ENCODE assay signal across 6 cellular contexts in genomic region chr17:29593546-29594440, GRCh38. TPM values are rescaled to one million over a fixed set of nuclear protein-coding genes. Genes with fewer than 3 reads are reported as not detected.
DNase-seq lines count a peak whose midpoint lies in the region; ATAC-seq, FAIRE-seq and TF ChIP-seq lines count a peak whose summit lies in the region.

No MANE protein-coding gene starts in this region.

- TF ChIP-seq EP300 in K562 (IDR thresholded peaks at IDR 0.05; ENCODE audit: low read length), result no peak

- peak overlapping the region; percentile 83 for H2AFZ ChIP-seq in K562 (ENCODE audit: low read depth, low read length)

- BruUV-seq in K562 (replicated peaks; lab: Mats Ljungman, UMichigan), result TSS peak; percentile 30

- in situ Hi-C loops in K562 (cut with MboI), result no loop called here

- TF ChIP-seq CTCF in K562 (IDR thresholded peaks at IDR 0.05 in 2 of 3, conservative IDR thresholded peaks at IDR 0.05 in 1 of 3; ENCODE audit: insufficient read depth in 2 of 3, low read depth in 1 of 3, low read length in 3 of 3) (peak; percentile 49 to 60 (median 57)), natural killer cell (IDR thresholded peaks at IDR 0.05) (no peak)

- 1% methylated on average over 41 of the region's 71 CpGs for WGBS in K562 (ENCODE audit: insufficient coverage, low coverage, missing lambda C conversion rate)

- H3K36me3 Mint-ChIP-seq in natural killer cell, result no peaks in the 10 kb centered on the region

- no peaks in the 10 kb centered on the region for H3K36me3 ChIP-seq in K562 (ENCODE audit: control insufficient read depth, insufficient read depth, low read length)

- DNase-seq in CD1c-positive myeloid dendritic cell (ENCODE audit: extremely low spot score) (peak; percentile 28), LHCN-M2 (ENCODE audit: low read depth) (peak; percentile 18), K562 (ENCODE audit: extremely low read depth in 1 of 4, low spot score in 3 of 4) (peak; percentile 46 to 61 (median 50)), natural killer cell (no peak), epidermal melanocyte (ENCODE audit: insufficient read length, low spot score) (no peak), DMS114 treated with DMSO at 0.1 percent for 48 hours (lab: John Stamatoyannopoulos, UW; ENCODE audit: unreplicated experiment) (no peak)

- peak in 1 of 2 experiments; percentile 57; a peak in 2 of 4 replicates for TF ChIP-seq RAD21 in K562 (CRISPR knock-in tag; conservative IDR thresholded peaks at IDR 0.05 in 1 of 2, IDR thresholded peaks at IDR 0.05 in 1 of 2)

- no peaks in the 10 kb centered on the region for H3K27me3 ChIP-seq in K562 (ENCODE audit: control insufficient read depth in 2 of 2, insufficient read depth in 2 of 2, low read length in 2 of 2)

- ATAC-seq in K562 (peak; percentile 21; the same call in 2 of the 3 replicates), natural killer cell (no peak)

- TF ChIP-seq POLR2A in K562 (conservative IDR thresholded peaks at IDR 0.05), result no peak

- peak overlapping the region; percentile 63 for H3K4me3 ChIP-seq in K562

- H3K4me1 Mint-ChIP-seq in natural killer cell, result peaks cover 9 to 44% of the 10 kb centered on the region in 2 donors

- H3K27ac Mint-ChIP-seq in natural killer cell, result no peak overlapping the region

- H3K4me1 ChIP-seq in K562 (replicated peaks in 1 of 2; ENCODE audit: control insufficient read depth in 2 of 2, insufficient read depth in 2 of 2, low read length in 2 of 2), result peaks cover 38 to 81% of the 10 kb centered on the region in 2 experiments

- peak overlapping the region; percentile 68 for H3K4me3 Mint-ChIP-seq in natural killer cell

- intact Hi-C loops in K562 (cut with micrococcal nuclease) (loop anchor here (2.0 to 5.0 kb wide), 2 partner anchors 201 to 223 kb away; partner anchors contain the start of gene TAOK1), natural killer cell (cut with micrococcal nuclease) (no loop called here)

- peaks cover under 1 to 1% of the 10 kb centered on the region in 2 donors for H3K27me3 Mint-ChIP-seq in natural killer cell (ENCODE audit: low read depth in 2 of 2)

- H3K79me2 ChIP-seq in K562 (ENCODE audit: control insufficient read depth, insufficient read depth, low read length), result peaks cover 8% of the 10 kb centered on the region

- H3K27ac ChIP-seq in K562 (ENCODE audit: extremely low read depth, low read depth, low read length), result peak overlapping the region; percentile 47; the same call in 1 of the 3 replicates

- POLR2A ChIA-PET in K562 (lab: Yijun Ruan, JAX), result interaction anchor here (0.6 to 1.0 kb wide), 2 partner anchors 65 to 632 kb away, joined by 4 read pairs; no protein-coding TSS in a partner anchor

- no peaks in the 10 kb centered on the region for H3K9me3 Mint-ChIP-seq in natural killer cell

- H4K20me1 ChIP-seq in K562 (replicated peaks; ENCODE audit: control insufficient read depth, insufficient read depth, low read length), result peaks cover 12% of the 10 kb centered on the region

- peak; percentile 54 for FAIRE-seq in K562 (lab: Jason Lieb, UNC)

- H3K9ac ChIP-seq in K562 (ENCODE audit: insufficient read depth in 1 of 2, low read depth in 2 of 2, low read length in 2 of 2), result peak overlapping the region; percentile 32 to 91; a peak in 3 of 4 replicates

- peaks cover 4% of the 10 kb centered on the region for H3K9me1 ChIP-seq in K562 (ENCODE audit: control insufficient read depth, insufficient read depth, low read length)

- CTCF ChIA-PET in K562 (lab: Yijun Ruan, JAX; ENCODE audit: low intra/inter-chr PET ratio), result no interaction called here

- H3K4me2 ChIP-seq in K562 (ENCODE audit: insufficient read depth, low read length), result peak overlapping the region; percentile 77

- no peaks in the 10 kb centered on the region for H3K9me3 ChIP-seq in K562 (replicated peaks; ENCODE audit: control insufficient read depth, insufficient read depth, low read depth, low read length)

RNA-seq across cellular contexts. Expression of gene ANKRD13B, which starts 0.9 kb away (rescaled TPM):
- 7.8 and 16.2 TPM in 2 replicates for total RNA-seq in LHCN-M2 (2014; rRNA removed)
- 4.0 TPM for polyA plus RNA-seq in LHCN-M2 (2012)
- total RNA-seq in K562 (2011; cell fraction: chromatin; rRNA removed; ENCODE audit: low replicate concordance), result 17.2 and 53.9 TPM in 2 replicates
- total RNA-seq in K562 (2011; cell fraction: nucleolus; rRNA removed), result 37.9 and 41.4 TPM in 2 replicates
- 20.8 and 22.1 TPM in 2 replicates for total RNA-seq in K562 (2011; cell fraction: nucleoplasm; rRNA removed)
- total RNA-seq in K562 (2014; rRNA removed), result 15.8 and 17.1 TPM in 2 replicates
- 2.5 and 3.5 TPM in 2 replicates for total RNA-seq in K562 (2014; rRNA removed; fragmentation: Illumina TruSeq; extraction: Trizol)
- 4.3 and 5.0 TPM in 2 replicates for total RNA-seq in K562 (2015; rRNA removed; fragmentation: Illumina TruSeq; extraction: Trizol)
- 22.3 and 28.1 TPM in 2 replicates for total RNA-seq in K562 (2021)
- 4.6 and 6.5 TPM in 2 replicates for polyA plus RNA-seq in K562 (2011; rRNA removed)
- polyA plus RNA-seq in K562 (2011; cell fraction: cytosol; rRNA removed), result 3.9 and 14.6 TPM in 2 replicates
- 28.4 and 73.6 TPM in 2 replicates for polyA plus RNA-seq in K562 (2011; cell fraction: nucleus; rRNA removed)
- 9.4 and 11.3 TPM in 2 replicates for polyA plus RNA-seq in K562 (2012)
- polyA plus RNA-seq in K562 (2014; fragmentation: Illumina TruSeq; extraction: Trizol), result 10.3 and 11.7 TPM in 2 replicates
- under 1 TPM; 0.15 to 0.59 TPM for polyA plus RNA-seq in K562 (2014; fragmentation: Nextera tagmentation; extraction: Ambion mirVana)
- 14.2 and 15.6 TPM in 2 replicates for polyA plus RNA-seq in K562 (2014; rRNA removed)
- 2.5 and 3.7 TPM in 2 replicates for polyA minus RNA-seq in K562 (2011; rRNA and poly(A)+ RNA removed)
- polyA minus RNA-seq in K562 (2011; cell fraction: cytosol; rRNA and poly(A)+ RNA removed), result 8.7 and 9.4 TPM in 2 replicates
- 11.3 and 11.8 TPM in 2 replicates for polyA minus RNA-seq in K562 (2011; cell fraction: nucleus; rRNA and poly(A)+ RNA removed)
- total RNA-seq in natural killer cell, result 1 to 10 TPM; 2.3 to 6.6 (median 4.0) TPM

RNA-seq across cellular contexts. Expression of gene GIT1, which starts 4.3 kb away (rescaled TPM):
- total RNA-seq in LHCN-M2 (2014; rRNA removed) (32.5 and 36.0 TPM in 2 replicates), K562 (2014; rRNA removed) (22.6 and 27.5 TPM in 2 replicates), K562 (2014; rRNA removed; fragmentation: Illumina TruSeq; extraction: Trizol) (7.2 and 11.4 TPM in 2 replicates), K562 (2015; rRNA removed; fragmentation: Illumina TruSeq; extraction: Trizol) (17.1 and 17.3 TPM in 2 replicates), K562 (2021) (31.3 and 35.3 TPM in 2 replicates), natural killer cell (10 to 100 TPM; 39.4 to 61.4 (median 54.6) TPM)
- polyA plus RNA-seq in LHCN-M2 (2012), result 25.1 TPM
- total RNA-seq in K562 (2011; cell fraction: chromatin; rRNA removed; ENCODE audit: low replicate concordance), result 26.1 and 92.6 TPM in 2 replicates
- total RNA-seq in K562 (2011; cell fraction: nucleolus; rRNA removed), result 53.0 and 61.9 TPM in 2 replicates
- total RNA-seq in K562 (2011; cell fraction: nucleoplasm; rRNA removed), result 24.8 and 33.5 TPM in 2 replicates
- polyA plus RNA-seq in K562 (2011; rRNA removed) (15.9 and 16.5 TPM in 2 replicates), K562 (2014; fragmentation: Illumina TruSeq; extraction: Trizol) (29.9 and 31.2 TPM in 2 replicates), K562 (2014; fragmentation: Nextera tagmentation; extraction: Ambion mirVana) (under 1 TPM; 0.35 to 0.38 TPM), K562 (2014; rRNA removed) (21.4 and 21.6 TPM in 2 replicates)
- polyA plus RNA-seq in K562 (2011; cell fraction: cytosol; rRNA removed), result 12.4 and 42.3 TPM in 2 replicates
- 30.8 and 82.9 TPM in 2 replicates for polyA plus RNA-seq in K562 (2011; cell fraction: nucleus; rRNA removed)
- 22.2 and 29.8 TPM in 2 replicates for polyA plus RNA-seq in K562 (2012)
- 7.8 and 14.8 TPM in 2 replicates for polyA minus RNA-seq in K562 (2011; rRNA and poly(A)+ RNA removed)
- polyA minus RNA-seq in K562 (2011; cell fraction: cytosol; rRNA and poly(A)+ RNA removed), result 22.0 and 24.6 TPM in 2 replicates
- polyA minus RNA-seq in K562 (2011; cell fraction: nucleus; rRNA and poly(A)+ RNA removed), result 21.4 and 31.9 TPM in 2 replicates

RNA-seq across cellular contexts. Expression of gene TP53I13, which starts 25.3 kb away (rescaled TPM):
- 61.2 and 67.8 TPM in 2 replicates for total RNA-seq in LHCN-M2 (2014; rRNA removed)
- polyA plus RNA-seq in LHCN-M2 (2012), result 32.9 TPM
- 13.5 and 50.0 TPM in 2 replicates for total RNA-seq in K562 (2011; cell fraction: chromatin; rRNA removed; ENCODE audit: low replicate concordance)
- 63.0 and 73.5 TPM in 2 replicates for total RNA-seq in K562 (2011; cell fraction: nucleolus; rRNA removed)
- 36.1 and 46.0 TPM in 2 replicates for total RNA-seq in K562 (2011; cell fraction: nucleoplasm; rRNA removed)
- 25.2 and 27.6 TPM in 2 replicates for total RNA-seq in K562 (2014; rRNA removed)
- total RNA-seq in K562 (2014; rRNA removed; fragmentation: Illumina TruSeq; extraction: Trizol), result 1.8 and 3.3 TPM in 2 replicates
- total RNA-seq in K562 (2015; rRNA removed; fragmentation: Illumina TruSeq; extraction: Trizol), result 13.0 and 13.9 TPM in 2 replicates
- 24.5 and 28.3 TPM in 2 replicates for total RNA-seq in K562 (2021)
- polyA plus RNA-seq in K562 (2011; rRNA removed), result 9.1 and 10.3 TPM in 2 replicates
- 9.9 and 48.3 TPM in 2 replicates for polyA plus RNA-seq in K562 (2011; cell fraction: cytosol; rRNA removed)
- 48.7 and 101 TPM in 2 replicates for polyA plus RNA-seq in K562 (2011; cell fraction: nucleus; rRNA removed)
- 16.9 and 38.4 TPM in 2 replicates for polyA plus RNA-seq in K562 (2012)
- polyA plus RNA-seq in K562 (2014; fragmentation: Illumina TruSeq; extraction: Trizol), result 4.7 and 13.5 TPM in 2 replicates
- under 1 TPM; 0.08 to 0.13 TPM for polyA plus RNA-seq in K562 (2014; fragmentation: Nextera tagmentation; extraction: Ambion mirVana)
- polyA plus RNA-seq in K562 (2014; rRNA removed), result 23.8 and 27.2 TPM in 2 replicates
- polyA minus RNA-seq in K562 (2011; rRNA and poly(A)+ RNA removed), result 1.5 and 4.3 TPM in 2 replicates
- 16.0 and 22.0 TPM in 2 replicates for polyA minus RNA-seq in K562 (2011; cell fraction: cytosol; rRNA and poly(A)+ RNA removed)
- 17.6 and 17.8 TPM in 2 replicates for polyA minus RNA-seq in K562 (2011; cell fraction: nucleus; rRNA and poly(A)+ RNA removed)
- total RNA-seq in natural killer cell, result 100 to 1,000 TPM; 122 to 148 (median 148) TPM

RNA-seq across cellular contexts. Expression of gene ABHD15, which starts 27.0 kb away (rescaled TPM):
- total RNA-seq in LHCN-M2 (2014; rRNA removed) (8.4 and 8.5 TPM in 2 replicates), K562 (2014; rRNA removed) (2.4 and 3.1 TPM in 2 replicates), K562 (2014; rRNA removed; fragmentation: Illumina TruSeq; extraction: Trizol) (2.0 and 2.2 TPM in 2 replicates), K562 (2015; rRNA removed; fragmentation: Illumina TruSeq; extraction: Trizol) (3.8 and 4.2 TPM in 2 replicates), K562 (2021) (4.0 and 4.2 TPM in 2 replicates), natural killer cell (10 to 100 TPM; 31.7 to 33.8 (median 33.1) TPM)
- polyA plus RNA-seq in LHCN-M2 (2012), result 3.2 TPM
- total RNA-seq in K562 (2011; cell fraction: chromatin; rRNA removed; ENCODE audit: low replicate concordance), result 4.0 and 8.2 TPM in 2 replicates
- total RNA-seq in K562 (2011; cell fraction: nucleolus; rRNA removed), result 6.7 and 7.8 TPM in 2 replicates
- total RNA-seq in K562 (2011; cell fraction: nucleoplasm; rRNA removed), result 4.4 and 5.1 TPM in 2 replicates
- polyA plus RNA-seq in K562 (2011; rRNA removed) (0.85 and 1.8 TPM in 2 replicates), K562 (2014; fragmentation: Illumina TruSeq; extraction: Trizol) (2.4 and 2.5 TPM in 2 replicates), K562 (2014; fragmentation: Nextera tagmentation; extraction: Ambion mirVana) (under 1 TPM; 0.85 to 0.97 TPM), K562 (2014; rRNA removed) (2.1 and 2.9 TPM in 2 replicates)
- polyA plus RNA-seq in K562 (2011; cell fraction: cytosol; rRNA removed), result 0.83 and 3.0 TPM in 2 replicates
- 1.4 and 2.9 TPM in 2 replicates for polyA plus RNA-seq in K562 (2011; cell fraction: nucleus; rRNA removed)
- 3.2 and 5.4 TPM in 2 replicates for polyA plus RNA-seq in K562 (2012)
- 1.6 and 3.6 TPM in 2 replicates for polyA minus RNA-seq in K562 (2011; rRNA and poly(A)+ RNA removed)
- polyA minus RNA-seq in K562 (2011; cell fraction: cytosol; rRNA and poly(A)+ RNA removed), result 1.5 and 2.9 TPM in 2 replicates
- polyA minus RNA-seq in K562 (2011; cell fraction: nucleus; rRNA and poly(A)+ RNA removed), result 1.7 and 2.8 TPM in 2 replicates

RNA-seq across cellular contexts. Expression of gene CORO6, which starts 28.9 kb away (rescaled TPM):
- total RNA-seq in LHCN-M2 (2014; rRNA removed) (22.1 and 41.6 TPM in 2 replicates), K562 (2014; rRNA removed) (2.8 and 2.9 TPM in 2 replicates), K562 (2014; rRNA removed; fragmentation: Illumina TruSeq; extraction: Trizol) (0.47 and 0.64 TPM in 2 replicates), K562 (2015; rRNA removed; fragmentation: Illumina TruSeq; extraction: Trizol) (1.7 and 2.5 TPM in 2 replicates), K562 (2021) (4.4 TPM in 2 replicates), natural killer cell (10 to 100 TPM in 1 of 3 donors, 1 to 10 TPM in 2; 2.4 to 18.7 (median 3.9) TPM)
- 19.9 TPM for polyA plus RNA-seq in LHCN-M2 (2012)
- 15.2 and 53.0 TPM in 2 replicates for total RNA-seq in K562 (2011; cell fraction: chromatin; rRNA removed; ENCODE audit: low replicate concordance)
- 19.7 and 21.4 TPM in 2 replicates for total RNA-seq in K562 (2011; cell fraction: nucleolus; rRNA removed)
- total RNA-seq in K562 (2011; cell fraction: nucleoplasm; rRNA removed), result 13.7 and 15.3 TPM in 2 replicates
- polyA plus RNA-seq in K562 (2011; rRNA removed) (9.8 and 11.9 TPM in 2 replicates), K562 (2014; fragmentation: Illumina TruSeq; extraction: Trizol) (2.4 and 3.1 TPM in 2 replicates), K562 (2014; fragmentation: Nextera tagmentation; extraction: Ambion mirVana) (under 1 TPM; 0.04 to 0.11 TPM), K562 (2014; rRNA removed) (6.6 and 9.1 TPM in 2 replicates)
- polyA plus RNA-seq in K562 (2011; cell fraction: cytosol; rRNA removed), result 4.9 and 9.8 TPM in 2 replicates
- polyA plus RNA-seq in K562 (2011; cell fraction: nucleus; rRNA removed), result 96.7 and 310 TPM in 2 replicates
- polyA plus RNA-seq in K562 (2012), result 4.9 and 6.6 TPM in 2 replicates
- polyA minus RNA-seq in K562 (2011; rRNA and poly(A)+ RNA removed), result 5.3 and 14.2 TPM in 2 replicates
- polyA minus RNA-seq in K562 (2011; cell fraction: cytosol; rRNA and poly(A)+ RNA removed), result 2.5 and 5.4 TPM in 2 replicates
- polyA minus RNA-seq in K562 (2011; cell fraction: nucleus; rRNA and poly(A)+ RNA removed), result 15.4 and 24.0 TPM in 2 replicates

Comparison
In these comparisons a context has a peak if more than half of its experiments do, and no peak if none do; other contexts are left out.
1. DNase-seq: peak in CD1c-positive myeloid dendritic cell (single experiment), LHCN-M2 (single experiment) and K562 (4 of 4); none in natural killer cell (single experiment), epidermal melanocyte (single experiment) and DMS114 treated with DMSO at 0.1 percent for 48 hours (single experiment).